In genomic region chr15:89121414-89121813, GRCh38 we compare ENCODE assay signal across 1 cellular context.
TF ChIP-seq lines count a peak whose summit lies in the region.

No MANE protein-coding gene starts in this region.

TF ChIP-seq in GM23338, 12 proteins besides CTCF, POLR2A, EP300 and RAD21 (continued from another document):
- TF ChIP-seq ETS1 (IDR thresholded peaks at IDR 0.05) = no peak
- TF ChIP-seq NANOG (IDR thresholded peaks at IDR 0.05; ENCODE audit: borderline replicate concordance) = no peak
- no peak for TF ChIP-seq ZNF331 (CRISPR knock-in tag; IDR thresholded peaks at IDR 0.05; ENCODE audit: low read depth)
TF ChIP-seq in GM23338: peak in this region for 0.
